ENCODE assay signal across 1 cellular context in the genomic region with DNA sequence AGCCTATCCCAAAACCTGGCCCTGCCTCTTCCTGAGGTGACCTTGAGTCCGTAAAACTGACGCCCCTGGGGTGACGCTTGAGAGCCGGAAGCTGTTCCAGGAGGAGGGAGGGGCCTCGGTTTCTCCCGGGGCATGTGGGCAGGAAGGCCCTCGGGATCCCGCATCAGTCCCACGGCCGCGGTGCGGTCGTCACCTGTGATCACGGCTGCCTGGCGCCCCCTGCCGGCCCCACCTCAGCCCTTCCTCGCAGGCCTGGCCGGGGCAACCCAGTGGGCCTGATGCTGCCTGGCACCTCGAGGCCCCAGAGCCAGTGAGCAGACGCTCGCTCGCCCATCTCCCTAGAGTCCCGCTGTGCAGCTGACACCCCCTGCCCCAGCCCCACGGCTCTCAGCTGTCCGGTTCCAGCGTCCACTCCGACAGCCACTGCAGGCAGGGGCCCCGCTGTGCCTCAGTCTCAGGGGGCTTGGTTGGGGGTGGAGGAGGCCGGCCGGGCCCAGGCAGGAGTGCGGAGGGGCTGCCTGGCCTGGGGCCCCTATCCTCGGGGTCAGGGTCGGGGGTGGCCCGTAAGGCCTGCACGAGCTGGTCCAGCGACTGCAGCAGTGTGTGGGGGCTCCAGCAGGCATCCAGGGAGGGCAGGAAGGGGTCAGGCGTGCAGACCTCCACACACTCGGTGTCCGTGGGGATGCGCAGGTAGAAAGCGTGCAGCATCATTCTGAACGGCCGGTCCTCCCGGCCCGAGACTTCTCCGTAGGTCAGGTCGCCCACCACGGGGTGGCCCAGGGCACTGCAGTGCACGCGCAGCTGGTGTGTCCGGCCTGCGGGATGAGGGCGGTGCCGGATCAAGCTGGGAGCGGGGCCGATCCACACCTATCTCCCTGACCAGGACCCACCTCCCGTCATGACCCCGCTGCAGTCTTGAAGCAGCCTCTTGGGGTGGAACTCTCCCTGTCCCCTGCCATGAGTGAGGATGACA.
TF ChIP-seq lines count a peak whose summit lies in the region.

No MANE protein-coding gene starts in this region.

TF ChIP-seq in K562, 482 proteins besides CTCF, POLR2A, EP300 and RAD21 (continued from another document and continues in another):
- peak; percentile 29; the same call in 1 of the 2 replicates for TF ChIP-seq ZNF511 (CRISPR knock-in tag; IDR thresholded peaks at IDR 0.05)
- TF ChIP-seq ZBTB40 (IDR thresholded peaks at IDR 0.05) = 0 out of 2 replicates have a peak, but pooled peaks have one; percentile 19
- TF ChIP-seq ZBTB40 (CRISPR knock-in tag; IDR thresholded peaks at IDR 0.05) = no peak
- TF ChIP-seq ZBTB7A (IDR thresholded peaks at IDR 0.05; ENCODE audit: borderline replicate concordance, control insufficient read depth, low read depth, low read length) = 0 out of 2 replicates have a peak, but pooled peaks have one; percentile 21
- no peak for TF ChIP-seq ZNF589 (CRISPR knock-in tag; IDR thresholded peaks at IDR 0.05; ENCODE audit: low read depth)
- TF ChIP-seq ZNF239 (CRISPR knock-in tag; IDR thresholded peaks at IDR 0.05) = no peak
- TF ChIP-seq, protein P1, sequence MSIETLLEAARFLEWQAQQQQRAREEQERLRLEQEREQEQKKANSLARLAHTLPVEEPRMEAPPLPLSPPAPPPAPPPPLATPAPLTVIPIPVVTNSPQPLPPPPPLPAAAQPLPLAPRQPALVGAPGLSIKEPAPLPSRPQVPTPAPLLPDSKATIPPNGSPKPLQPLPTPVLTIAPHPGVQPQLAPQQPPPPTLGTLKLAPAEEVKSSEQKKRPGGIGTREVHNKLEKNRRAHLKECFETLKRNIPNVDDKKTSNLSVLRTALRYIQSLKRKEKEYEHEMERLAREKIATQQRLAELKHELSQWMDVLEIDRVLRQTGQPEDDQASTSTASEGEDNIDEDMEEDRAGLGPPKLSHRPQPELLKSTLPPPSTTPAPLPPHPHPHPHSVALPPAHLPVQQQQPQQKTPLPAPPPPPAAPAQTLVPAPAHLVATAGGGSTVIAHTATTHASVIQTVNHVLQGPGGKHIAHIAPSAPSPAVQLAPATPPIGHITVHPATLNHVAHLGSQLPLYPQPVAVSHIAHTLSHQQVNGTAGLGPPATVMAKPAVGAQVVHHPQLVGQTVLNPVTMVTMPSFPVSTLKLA (conservative IDR thresholded peaks at IDR 0.05) = peak in 1 of 2 experiments; percentile 32; a peak in 1 of 4 replicates
- TF ChIP-seq, protein P2, sequence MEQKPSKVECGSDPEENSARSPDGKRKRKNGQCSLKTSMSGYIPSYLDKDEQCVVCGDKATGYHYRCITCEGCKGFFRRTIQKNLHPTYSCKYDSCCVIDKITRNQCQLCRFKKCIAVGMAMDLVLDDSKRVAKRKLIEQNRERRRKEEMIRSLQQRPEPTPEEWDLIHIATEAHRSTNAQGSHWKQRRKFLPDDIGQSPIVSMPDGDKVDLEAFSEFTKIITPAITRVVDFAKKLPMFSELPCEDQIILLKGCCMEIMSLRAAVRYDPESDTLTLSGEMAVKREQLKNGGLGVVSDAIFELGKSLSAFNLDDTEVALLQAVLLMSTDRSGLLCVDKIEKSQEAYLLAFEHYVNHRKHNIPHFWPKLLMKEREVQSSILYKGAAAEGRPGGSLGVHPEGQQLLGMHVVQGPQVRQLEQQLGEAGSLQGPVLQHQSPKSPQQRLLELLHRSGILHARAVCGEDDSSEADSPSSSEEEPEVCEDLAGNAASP (IDR thresholded peaks at IDR 0.05) = no peak
- TF ChIP-seq TFAP4 (CRISPR knock-in tag; IDR thresholded peaks at IDR 0.05; ENCODE audit: borderline replicate concordance) = peak; percentile 89
- TF ChIP-seq TEAD1 (CRISPR knock-in tag; IDR thresholded peaks at IDR 0.05) = 0 out of 4 replicates have a peak, but pooled peaks of 1 of the 2 experiments have one; percentile 37
- TF ChIP-seq, protein P3, sequence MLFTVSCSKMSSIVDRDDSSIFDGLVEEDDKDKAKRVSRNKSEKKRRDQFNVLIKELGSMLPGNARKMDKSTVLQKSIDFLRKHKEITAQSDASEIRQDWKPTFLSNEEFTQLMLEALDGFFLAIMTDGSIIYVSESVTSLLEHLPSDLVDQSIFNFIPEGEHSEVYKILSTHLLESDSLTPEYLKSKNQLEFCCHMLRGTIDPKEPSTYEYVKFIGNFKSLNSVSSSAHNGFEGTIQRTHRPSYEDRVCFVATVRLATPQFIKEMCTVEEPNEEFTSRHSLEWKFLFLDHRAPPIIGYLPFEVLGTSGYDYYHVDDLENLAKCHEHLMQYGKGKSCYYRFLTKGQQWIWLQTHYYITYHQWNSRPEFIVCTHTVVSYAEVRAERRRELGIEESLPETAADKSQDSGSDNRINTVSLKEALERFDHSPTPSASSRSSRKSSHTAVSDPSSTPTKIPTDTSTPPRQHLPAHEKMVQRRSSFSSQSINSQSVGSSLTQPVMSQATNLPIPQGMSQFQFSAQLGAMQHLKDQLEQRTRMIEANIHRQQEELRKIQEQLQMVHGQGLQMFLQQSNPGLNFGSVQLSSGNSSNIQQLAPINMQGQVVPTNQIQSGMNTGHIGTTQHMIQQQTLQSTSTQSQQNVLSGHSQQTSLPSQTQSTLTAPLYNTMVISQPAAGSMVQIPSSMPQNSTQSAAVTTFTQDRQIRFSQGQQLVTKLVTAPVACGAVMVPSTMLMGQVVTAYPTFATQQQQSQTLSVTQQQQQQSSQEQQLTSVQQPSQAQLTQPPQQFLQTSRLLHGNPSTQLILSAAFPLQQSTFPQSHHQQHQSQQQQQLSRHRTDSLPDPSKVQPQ (CRISPR knock-in tag; IDR thresholded peaks at IDR 0.05; ENCODE audit: borderline replicate concordance) = no peak
- TF ChIP-seq, protein P4, sequence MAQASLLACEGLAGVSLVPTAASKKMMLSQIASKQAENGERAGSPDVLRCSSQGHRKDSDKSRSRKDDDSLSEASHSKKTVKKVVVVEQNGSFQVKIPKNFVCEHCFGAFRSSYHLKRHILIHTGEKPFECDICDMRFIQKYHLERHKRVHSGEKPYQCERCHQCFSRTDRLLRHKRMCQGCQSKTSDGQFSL (CRISPR knock-in tag; IDR thresholded peaks at IDR 0.05) = peak; percentile 69; the same call in 1 of the 2 replicates
- TF ChIP-seq, protein P4 (tag; IDR thresholded peaks at IDR 0.05) = no peak
- peak; percentile 62 for TF ChIP-seq L3MBTL2 (IDR thresholded peaks at IDR 0.05)
- peak; percentile 39; the same call in 1 of the 2 replicates for TF ChIP-seq NR3C1 (CRISPR knock-in tag; IDR thresholded peaks at IDR 0.05)
- TF ChIP-seq ARID2 (IDR thresholded peaks at IDR 0.05) = peak; percentile 40; the same call in 1 of the 2 replicates
- TF ChIP-seq NRF1 (conservative IDR thresholded peaks at IDR 0.05 in 1 of 2, IDR thresholded peaks at IDR 0.05 in 1 of 2) = 0 out of 4 replicates have a peak, but pooled peaks have one; percentile 9 to 12
- no peak for TF ChIP-seq ZC3H8 (IDR thresholded peaks at IDR 0.05)
- TF ChIP-seq, protein P5, sequence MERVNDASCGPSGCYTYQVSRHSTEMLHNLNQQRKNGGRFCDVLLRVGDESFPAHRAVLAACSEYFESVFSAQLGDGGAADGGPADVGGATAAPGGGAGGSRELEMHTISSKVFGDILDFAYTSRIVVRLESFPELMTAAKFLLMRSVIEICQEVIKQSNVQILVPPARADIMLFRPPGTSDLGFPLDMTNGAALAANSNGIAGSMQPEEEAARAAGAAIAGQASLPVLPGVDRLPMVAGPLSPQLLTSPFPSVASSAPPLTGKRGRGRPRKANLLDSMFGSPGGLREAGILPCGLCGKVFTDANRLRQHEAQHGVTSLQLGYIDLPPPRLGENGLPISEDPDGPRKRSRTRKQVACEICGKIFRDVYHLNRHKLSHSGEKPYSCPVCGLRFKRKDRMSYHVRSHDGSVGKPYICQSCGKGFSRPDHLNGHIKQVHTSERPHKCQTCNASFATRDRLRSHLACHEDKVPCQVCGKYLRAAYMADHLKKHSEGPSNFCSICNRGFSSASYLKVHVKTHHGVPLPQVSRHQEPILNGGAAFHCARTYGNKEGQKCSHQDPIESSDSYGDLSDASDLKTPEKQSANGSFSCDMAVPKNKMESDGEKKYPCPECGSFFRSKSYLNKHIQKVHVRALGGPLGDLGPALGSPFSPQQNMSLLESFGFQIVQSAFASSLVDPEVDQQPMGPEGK (CRISPR knock-in tag; IDR thresholded peaks at IDR 0.05; ENCODE audit: borderline replicate concordance) = no peak
- no peak for TF ChIP-seq DPF2 (IDR thresholded peaks at IDR 0.05)
- TF ChIP-seq TCF15 (CRISPR knock-in tag; IDR thresholded peaks at IDR 0.05) = no peak
- peak; percentile 58; the same call in 1 of the 2 replicates for TF ChIP-seq ZBTB1 (CRISPR knock-in tag; IDR thresholded peaks at IDR 0.05; ENCODE audit: borderline replicate concordance, low read depth)
- TF ChIP-seq NFE2 (IDR thresholded peaks at IDR 0.05; ENCODE audit: low read depth) = no peak
- peak; percentile 66; the same call in 1 of the 2 replicates for TF ChIP-seq RB1 (IDR thresholded peaks at IDR 0.05; ENCODE audit: low read depth)
- peak; percentile 18; the same call in 1 of the 2 replicates for TF ChIP-seq MYC (IDR thresholded peaks at IDR 0.05; ENCODE audit: low read depth, low read length)
- no peak for TF ChIP-seq MYC (CRISPR knock-in tag; IDR thresholded peaks at IDR 0.05; ENCODE audit: borderline replicate concordance, low read depth)
